1 cellular context compared by ENCODE assay signal in the genomic region with DNA sequence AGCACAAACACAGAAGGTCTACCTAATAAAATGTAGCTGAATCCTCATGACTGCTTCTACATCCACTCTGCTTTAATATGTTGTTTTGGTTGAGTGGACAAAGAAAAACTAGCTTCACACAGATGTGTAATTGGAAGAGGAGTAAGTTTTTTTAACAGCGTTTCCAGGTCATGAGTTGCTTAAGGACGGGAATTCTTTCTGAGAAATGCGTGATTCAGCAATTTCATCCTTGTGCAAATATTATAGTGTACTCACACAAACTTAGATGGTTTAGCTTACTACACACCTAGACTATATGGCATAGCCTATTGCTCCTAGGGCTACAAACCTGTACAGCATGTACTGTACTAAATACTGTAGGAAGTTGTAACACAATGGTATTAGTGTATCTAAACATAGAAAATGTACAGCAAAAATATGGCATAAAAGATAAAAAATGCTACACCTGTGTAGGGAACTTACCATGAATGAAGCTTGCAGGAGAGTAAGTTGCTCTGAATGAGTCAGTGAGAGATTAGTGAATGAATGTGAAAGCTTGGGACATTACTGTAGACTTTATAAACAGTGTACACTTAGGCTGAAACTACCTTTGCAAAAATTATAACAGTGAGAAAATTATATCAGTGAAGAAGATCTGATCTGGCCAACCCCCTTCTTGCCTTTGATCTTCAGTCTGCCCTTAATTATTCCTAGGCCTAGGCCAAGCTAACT.
TF ChIP-seq lines count a peak whose summit lies in the region.

No MANE protein-coding gene starts in this region.

TF ChIP-seq in GM12878, 131 proteins besides CTCF, POLR2A, EP300 and RAD21:
- TF ChIP-seq, protein P1, sequence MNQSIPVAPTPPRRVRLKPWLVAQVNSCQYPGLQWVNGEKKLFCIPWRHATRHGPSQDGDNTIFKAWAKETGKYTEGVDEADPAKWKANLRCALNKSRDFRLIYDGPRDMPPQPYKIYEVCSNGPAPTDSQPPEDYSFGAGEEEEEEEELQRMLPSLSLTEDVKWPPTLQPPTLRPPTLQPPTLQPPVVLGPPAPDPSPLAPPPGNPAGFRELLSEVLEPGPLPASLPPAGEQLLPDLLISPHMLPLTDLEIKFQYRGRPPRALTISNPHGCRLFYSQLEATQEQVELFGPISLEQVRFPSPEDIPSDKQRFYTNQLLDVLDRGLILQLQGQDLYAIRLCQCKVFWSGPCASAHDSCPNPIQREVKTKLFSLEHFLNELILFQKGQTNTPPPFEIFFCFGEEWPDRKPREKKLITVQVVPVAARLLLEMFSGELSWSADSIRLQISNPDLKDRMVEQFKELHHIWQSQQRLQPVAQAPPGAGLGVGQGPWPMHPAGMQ (IDR thresholded peaks at IDR 0.05; ENCODE audit: borderline replicate concordance): no peak
- TF ChIP-seq, protein P2, sequence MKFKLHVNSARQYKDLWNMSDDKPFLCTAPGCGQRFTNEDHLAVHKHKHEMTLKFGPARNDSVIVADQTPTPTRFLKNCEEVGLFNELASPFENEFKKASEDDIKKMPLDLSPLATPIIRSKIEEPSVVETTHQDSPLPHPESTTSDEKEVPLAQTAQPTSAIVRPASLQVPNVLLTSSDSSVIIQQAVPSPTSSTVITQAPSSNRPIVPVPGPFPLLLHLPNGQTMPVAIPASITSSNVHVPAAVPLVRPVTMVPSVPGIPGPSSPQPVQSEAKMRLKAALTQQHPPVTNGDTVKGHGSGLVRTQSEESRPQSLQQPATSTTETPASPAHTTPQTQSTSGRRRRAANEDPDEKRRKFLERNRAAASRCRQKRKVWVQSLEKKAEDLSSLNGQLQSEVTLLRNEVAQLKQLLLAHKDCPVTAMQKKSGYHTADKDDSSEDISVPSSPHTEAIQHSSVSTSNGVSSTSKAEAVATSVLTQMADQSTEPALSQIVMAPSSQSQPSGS (IDR thresholded peaks at IDR 0.05; ENCODE audit: low read length): no peak
- TF ChIP-seq GATAD2B (conservative IDR thresholded peaks at IDR 0.05; ENCODE audit: low read depth) (no peak), ZBED1 (IDR thresholded peaks at IDR 0.05; ENCODE audit: borderline replicate concordance) (no peak), CEBPB (IDR thresholded peaks at IDR 0.05; ENCODE audit: borderline replicate concordance in 1 of 2, low read depth in 2 of 2, low read length in 2 of 2) (no peak), SUZ12 (IDR thresholded peaks at IDR 0.05; ENCODE audit: unreplicated experiment) (no peak), NFIC (IDR thresholded peaks at IDR 0.05; ENCODE audit: low read depth, low read length) (no peak)
- TF ChIP-seq, protein P3, sequence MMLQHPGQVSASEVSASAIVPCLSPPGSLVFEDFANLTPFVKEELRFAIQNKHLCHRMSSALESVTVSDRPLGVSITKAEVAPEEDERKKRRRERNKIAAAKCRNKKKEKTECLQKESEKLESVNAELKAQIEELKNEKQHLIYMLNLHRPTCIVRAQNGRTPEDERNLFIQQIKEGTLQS (IDR thresholded peaks at IDR 0.05; ENCODE audit: borderline replicate concordance, extremely low read depth, low read depth, low read length): no peak
- TF ChIP-seq, protein P4, sequence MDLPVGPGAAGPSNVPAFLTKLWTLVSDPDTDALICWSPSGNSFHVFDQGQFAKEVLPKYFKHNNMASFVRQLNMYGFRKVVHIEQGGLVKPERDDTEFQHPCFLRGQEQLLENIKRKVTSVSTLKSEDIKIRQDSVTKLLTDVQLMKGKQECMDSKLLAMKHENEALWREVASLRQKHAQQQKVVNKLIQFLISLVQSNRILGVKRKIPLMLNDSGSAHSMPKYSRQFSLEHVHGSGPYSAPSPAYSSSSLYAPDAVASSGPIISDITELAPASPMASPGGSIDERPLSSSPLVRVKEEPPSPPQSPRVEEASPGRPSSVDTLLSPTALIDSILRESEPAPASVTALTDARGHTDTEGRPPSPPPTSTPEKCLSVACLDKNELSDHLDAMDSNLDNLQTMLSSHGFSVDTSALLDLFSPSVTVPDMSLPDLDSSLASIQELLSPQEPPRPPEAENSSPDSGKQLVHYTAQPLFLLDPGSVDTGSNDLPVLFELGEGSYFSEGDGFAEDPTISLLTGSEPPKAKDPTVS (IDR thresholded peaks at IDR 0.05; ENCODE audit: low read depth, low read length): no peak
